1 cellular context compared by ENCODE assay signal in genomic region chr19:38224014-38224862, GRCh38.
TF ChIP-seq lines count a peak whose summit lies in the region.

DPF1 (minus strand) TSS chr19:38224222; CDS start chr19:38224142, 80 bp downstream.

TF ChIP-seq in K562, 482 proteins besides CTCF, POLR2A, EP300 and RAD21 (continued from another document):
- TF ChIP-seq CHD7 (IDR thresholded peaks at IDR 0.05; ENCODE audit: low read depth, low read length) (no peak), TAL1 (IDR thresholded peaks at IDR 0.05) (no peak), HMG20B (CRISPR knock-in tag; IDR thresholded peaks at IDR 0.05) (no peak), PRPF4 (IDR thresholded peaks at IDR 0.05; ENCODE audit: insufficient read depth, low read depth, low read length, poor library complexity, severe bottlenecking) (no peak), ARID2 (IDR thresholded peaks at IDR 0.05) (no peak), BCOR (IDR thresholded peaks at IDR 0.05) (0 out of 2 replicates have a peak, but pooled peaks have one; percentile 38), RBFOX2 (IDR thresholded peaks at IDR 0.05; ENCODE audit: low read depth, low read length) (peak; percentile 70), SP1 (CRISPR knock-in tag; IDR thresholded peaks at IDR 0.05) (peak; percentile 88), POLR3A (IDR thresholded peaks at IDR 0.05; ENCODE audit: borderline replicate concordance, extremely low read depth, insufficient read depth, insufficient read length) (no peak), POLR2AphosphoS2 (IDR thresholded peaks at IDR 0.05; ENCODE audit: low read length) (no peak), SMC3 (conservative IDR thresholded peaks at IDR 0.05; ENCODE audit: insufficient read depth, low read depth, low read length) (peak; percentile 56; the same call in 1 of the 2 replicates), HOXB6 (CRISPR knock-in tag; IDR thresholded peaks at IDR 0.05; ENCODE audit: borderline replicate concordance) (no peak), MITF (IDR thresholded peaks at IDR 0.05) (peak; percentile 36; the same call in 1 of the 2 replicates), DNMT1 (IDR thresholded peaks at IDR 0.05) (no peak), KDM4B (IDR thresholded peaks at IDR 0.05; ENCODE audit: borderline replicate concordance in 2 of 2, low read depth in 1 of 2) (no peak)
- TF ChIP-seq, protein P1, sequence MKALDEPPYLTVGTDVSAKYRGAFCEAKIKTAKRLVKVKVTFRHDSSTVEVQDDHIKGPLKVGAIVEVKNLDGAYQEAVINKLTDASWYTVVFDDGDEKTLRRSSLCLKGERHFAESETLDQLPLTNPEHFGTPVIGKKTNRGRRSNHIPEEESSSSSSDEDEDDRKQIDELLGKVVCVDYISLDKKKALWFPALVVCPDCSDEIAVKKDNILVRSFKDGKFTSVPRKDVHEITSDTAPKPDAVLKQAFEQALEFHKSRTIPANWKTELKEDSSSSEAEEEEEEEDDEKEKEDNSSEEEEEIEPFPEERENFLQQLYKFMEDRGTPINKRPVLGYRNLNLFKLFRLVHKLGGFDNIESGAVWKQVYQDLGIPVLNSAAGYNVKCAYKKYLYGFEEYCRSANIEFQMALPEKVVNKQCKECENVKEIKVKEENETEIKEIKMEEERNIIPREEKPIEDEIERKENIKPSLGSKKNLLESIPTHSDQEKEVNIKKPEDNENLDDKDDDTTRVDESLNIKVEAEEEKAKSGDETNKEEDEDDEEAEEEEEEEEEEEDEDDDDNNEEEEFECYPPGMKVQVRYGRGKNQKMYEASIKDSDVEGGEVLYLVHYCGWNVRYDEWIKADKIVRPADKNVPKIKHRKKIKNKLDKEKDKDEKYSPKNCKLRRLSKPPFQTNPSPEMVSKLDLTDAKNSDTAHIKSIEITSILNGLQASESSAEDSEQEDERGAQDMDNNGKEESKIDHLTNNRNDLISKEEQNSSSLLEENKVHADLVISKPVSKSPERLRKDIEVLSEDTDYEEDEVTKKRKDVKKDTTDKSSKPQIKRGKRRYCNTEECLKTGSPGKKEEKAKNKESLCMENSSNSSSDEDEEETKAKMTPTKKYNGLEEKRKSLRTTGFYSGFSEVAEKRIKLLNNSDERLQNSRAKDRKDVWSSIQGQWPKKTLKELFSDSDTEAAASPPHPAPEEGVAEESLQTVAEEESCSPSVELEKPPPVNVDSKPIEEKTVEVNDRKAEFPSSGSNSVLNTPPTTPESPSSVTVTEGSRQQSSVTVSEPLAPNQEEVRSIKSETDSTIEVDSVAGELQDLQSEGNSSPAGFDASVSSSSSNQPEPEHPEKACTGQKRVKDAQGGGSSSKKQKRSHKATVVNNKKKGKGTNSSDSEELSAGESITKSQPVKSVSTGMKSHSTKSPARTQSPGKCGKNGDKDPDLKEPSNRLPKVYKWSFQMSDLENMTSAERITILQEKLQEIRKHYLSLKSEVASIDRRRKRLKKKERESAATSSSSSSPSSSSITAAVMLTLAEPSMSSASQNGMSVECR (CRISPR knock-in tag; IDR thresholded peaks at IDR 0.05), result peak; percentile 86; the same call in 1 of the 2 replicates
- TF ChIP-seq, protein P2, sequence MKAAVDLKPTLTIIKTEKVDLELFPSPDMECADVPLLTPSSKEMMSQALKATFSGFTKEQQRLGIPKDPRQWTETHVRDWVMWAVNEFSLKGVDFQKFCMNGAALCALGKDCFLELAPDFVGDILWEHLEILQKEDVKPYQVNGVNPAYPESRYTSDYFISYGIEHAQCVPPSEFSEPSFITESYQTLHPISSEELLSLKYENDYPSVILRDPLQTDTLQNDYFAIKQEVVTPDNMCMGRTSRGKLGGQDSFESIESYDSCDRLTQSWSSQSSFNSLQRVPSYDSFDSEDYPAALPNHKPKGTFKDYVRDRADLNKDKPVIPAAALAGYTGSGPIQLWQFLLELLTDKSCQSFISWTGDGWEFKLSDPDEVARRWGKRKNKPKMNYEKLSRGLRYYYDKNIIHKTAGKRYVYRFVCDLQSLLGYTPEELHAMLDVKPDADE (conservative IDR thresholded peaks at IDR 0.05; ENCODE audit: control insufficient read depth, low read depth, low read length), result peak; percentile 90
- TF ChIP-seq, protein P3, sequence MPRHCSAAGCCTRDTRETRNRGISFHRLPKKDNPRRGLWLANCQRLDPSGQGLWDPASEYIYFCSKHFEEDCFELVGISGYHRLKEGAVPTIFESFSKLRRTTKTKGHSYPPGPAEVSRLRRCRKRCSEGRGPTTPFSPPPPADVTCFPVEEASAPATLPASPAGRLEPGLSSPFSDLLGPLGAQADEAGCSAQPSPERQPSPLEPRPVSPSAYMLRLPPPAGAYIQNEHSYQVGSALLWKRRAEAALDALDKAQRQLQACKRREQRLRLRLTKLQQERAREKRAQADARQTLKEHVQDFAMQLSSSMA (CRISPR knock-in tag; IDR thresholded peaks at IDR 0.05), result no peak
TF ChIP-seq in K562: peak in this region for 111.
